Comparison of ENCODE assay signal across 35 cellular contexts in genomic region chr4:96654045-96654444, GRCh38.
"Had no signal": no experiment of that assay in that cellular context is flagged by ENCODE, and none has a peak within 500 bp of the region (broad histone marks: within the 10 kb centered on the region; RNA-seq: fewer than 3 reads in every experiment).

No MANE protein-coding gene starts in this region.

- H3K4me1 ChIP-seq: ascending aorta, breast epithelium, esophagus muscularis mucosa, foreskin keratinocyte, gastrocnemius medialis had no signal

- H3K27me3 ChIP-seq: ascending aorta, breast epithelium, cardiac muscle cell, esophagus muscularis mucosa, foreskin keratinocyte, gastrocnemius medialis had no signal

- H3K27ac ChIP-seq: ascending aorta, breast epithelium, cardiac muscle cell, coronary artery, esophagus muscularis mucosa, foreskin keratinocyte, gastrocnemius medialis, WERI-Rb-1 had no signal

- H3K4me1 Mint-ChIP-seq: activated B cell treated with CpG ODN at 0.5 μM for 24 hours; activated CD8-positive, alpha-beta memory T cell treated with anti-CD3 and anti-CD28 coated beads, Interleukin-2, amount 10 ng/mL, durations not matched to agents 7 days and 5 days; activated naive CD4-positive, alpha-beta T cell treated with anti-CD3 and anti-CD28 coated beads, Interleukin-2, amount 50 U/mL, for 24 hours; activated naive CD8-positive, alpha-beta T cell treated with anti-CD3 and anti-CD28 coated beads, Interleukin-2, amount 10 ng/mL, durations not matched to agents 7 days and 5 days; brain; T-helper 17 cell had no signal

- H3K36me3 ChIP-seq: ascending aorta, breast epithelium, cardiac muscle cell, esophagus muscularis mucosa, gastrocnemius medialis, WERI-Rb-1 had no signal

- H3K9me3 Mint-ChIP-seq: activated naive CD4-positive, alpha-beta T cell treated with anti-CD3 and anti-CD28 coated beads for 36 hours; activated naive CD4-positive, alpha-beta T cell treated with anti-CD3 and anti-CD28 coated beads, Interleukin-2, amount 50 U/mL, for 24 hours; activated naive CD8-positive, alpha-beta T cell treated with anti-CD3 and anti-CD28 coated beads, Interleukin-2, amount 10 ng/mL, durations not matched to agents 7 days and 5 days; activated T-helper 1 cell treated with anti-CD3 and anti-CD28 coated beads, Interleukin-12 subunit alpha, Interleukin-12 subunit beta, Interleukin-2, Interleukin-4 antibody, amounts not matched to agents 30 ng/mL and 10 ng/mL and 1 ng/mL, durations not matched to agents 14 hours and 24 hours and 36 hours; activated T-helper 2 cell treated with anti-CD3 and anti-CD28 coated beads, Interferon-gamma antibody, Interleukin-2, Interleukin-4, amounts not matched to agents 10 μg/mL and 5 μg/mL and 100 μg/mL, durations not matched to agents 14 hours and 24 hours and 36 hours; T-helper 2 cell treated with Interferon-gamma antibody and Interleukin-4, amounts not matched to agents 5 μg/mL and 100 μg/mL, for 36 hours had no signal

- ATAC-seq: activated CD4-positive, CD25-positive, alpha-beta regulatory T cell treated with anti-CD3 and anti-CD28 coated beads, Interleukin-2, amount 50 U/mL, for 24 hours; activated CD8-positive, alpha-beta memory T cell treated with anti-CD3 and anti-CD28 coated beads, Interleukin-2, amount 10 ng/mL, durations not matched to agents 7 days and 5 days; activated CD8-positive, alpha-beta T cell treated with anti-CD3 and anti-CD28 coated beads, Interleukin-2, amount 10 ng/mL, durations not matched to agents 7 days and 5 days; effector memory CD8-positive, alpha-beta T cell; foreskin keratinocyte; gastrocnemius medialis; T-helper 17 cell had no signal

- DNase-seq: activated B cell treated with CpG ODN at 0.5 μM for 24 hours; activated CD4-positive, alpha-beta memory T cell treated with anti-CD3 and anti-CD28 coated beads for 36 hours; activated CD4-positive, alpha-beta T cell treated with anti-CD3 and anti-CD28 coated beads for 48 hours; activated CD8-positive, alpha-beta memory T cell treated with anti-CD3 and anti-CD28 coated beads, Interleukin-2, amount 10 ng/mL, durations not matched to agents 7 days and 5 days; activated CD8-positive, alpha-beta memory T cell treated with anti-CD3 and anti-CD28 coated beads, Interleukin-2, amount 50 U/mL, for 4 hours; activated CD8-positive, alpha-beta T cell treated with anti-CD3 and anti-CD28 coated beads, Interleukin-2, amount 10 ng/mL, durations not matched to agents 7 days and 5 days; activated effector memory CD4-positive, alpha-beta T cell treated with anti-CD3 and anti-CD28 coated beads, Interleukin-2, amount 50 U/mL, for 16 hours; activated naive CD4-positive, alpha-beta T cell treated with anti-CD3 and anti-CD28 coated beads for 36 hours; activated naive CD8-positive, alpha-beta T cell treated with anti-CD3 and anti-CD28 coated beads, Interleukin-2, amount 10 ng/mL, durations not matched to agents 7 days and 5 days; activated T-cell treated with anti-CD3 and anti-CD28 coated beads, Interleukin-2, amount 50 U/mL, for 1 hour; activated T-cell treated with anti-CD3 and anti-CD28 coated beads, Interleukin-2, amount 50 U/mL, for 48 hours; central memory CD4-positive, alpha-beta T cell; cerebellar nuclear complex; effector CD4-positive, alpha-beta T cell; effector memory CD8-positive, alpha-beta T cell; erythroblast; foreskin keratinocyte; gastrocnemius medialis; glutamatergic neuron; T-helper 1 cell; T-helper 17 cell; T1000; WERI-Rb-1 had no signal

- H3K36me3 Mint-ChIP-seq: activated CD4-positive, alpha-beta memory T cell treated with anti-CD3 and anti-CD28 coated beads for 36 hours; activated CD8-positive, alpha-beta memory T cell treated with anti-CD3 and anti-CD28 coated beads, Interleukin-2, amount 10 ng/mL, durations not matched to agents 7 days and 5 days; activated naive CD4-positive, alpha-beta T cell treated with anti-CD3 and anti-CD28 coated beads, Interleukin-2, amount 50 U/mL, for 24 hours; activated naive CD8-positive, alpha-beta T cell treated with anti-CD3 and anti-CD28 coated beads, Interleukin-2, amount 10 ng/mL, durations not matched to agents 7 days and 5 days; brain had no signal

- H3K27ac Mint-ChIP-seq: activated B cell treated with CpG ODN at 0.5 μM for 24 hours; activated CD8-positive, alpha-beta memory T cell treated with anti-CD3 and anti-CD28 coated beads, Interleukin-2, amount 10 ng/mL, durations not matched to agents 7 days and 5 days; activated CD8-positive, alpha-beta T cell treated with anti-CD3 and anti-CD28 coated beads, Interleukin-2, amount 10 ng/mL, durations not matched to agents 7 days and 5 days; activated naive CD4-positive, alpha-beta T cell treated with anti-CD3 and anti-CD28 coated beads for 36 hours; activated naive CD4-positive, alpha-beta T cell treated with anti-CD3 and anti-CD28 coated beads, Interleukin-2, amount 50 U/mL, for 24 hours; activated naive CD8-positive, alpha-beta T cell treated with anti-CD3 and anti-CD28 coated beads, Interleukin-2, amount 10 ng/mL, durations not matched to agents 7 days and 5 days; activated T-helper 1 cell treated with anti-CD3 and anti-CD28 coated beads, Interleukin-12 subunit alpha, Interleukin-12 subunit beta, Interleukin-2, Interleukin-4 antibody, amounts not matched to agents 30 ng/mL and 10 ng/mL and 1 ng/mL, durations not matched to agents 14 hours and 24 hours and 36 hours; activated T-helper 2 cell treated with anti-CD3 and anti-CD28 coated beads, Interferon-gamma antibody, Interleukin-2, Interleukin-4, amounts not matched to agents 10 μg/mL and 5 μg/mL and 100 μg/mL, durations not matched to agents 14 hours and 24 hours and 36 hours; brain; dendritic cell treated with granulocyte-macrophage colony-stimulating factor and Interleukin-4, amounts not matched to agents 40 ng/mL and 50 ng/mL, for 4 days; effector memory CD8-positive, alpha-beta T cell; T-helper 17 cell; T-helper 2 cell treated with Interferon-gamma antibody and Interleukin-4, amounts not matched to agents 5 μg/mL and 100 μg/mL, for 36 hours had no signal

- H3K4me3 ChIP-seq: ascending aorta, breast epithelium, cardiac muscle cell, coronary artery, esophagus muscularis mucosa, gastrocnemius medialis had no signal

- H3K27me3 Mint-ChIP-seq: activated B cell treated with CpG ODN at 0.5 μM for 24 hours; activated CD4-positive, alpha-beta memory T cell treated with anti-CD3 and anti-CD28 coated beads for 36 hours; activated CD8-positive, alpha-beta memory T cell treated with anti-CD3 and anti-CD28 coated beads, Interleukin-2, amount 10 ng/mL, durations not matched to agents 7 days and 5 days; activated naive CD4-positive, alpha-beta T cell treated with anti-CD3 and anti-CD28 coated beads, Interleukin-2, amount 50 U/mL, for 24 hours; activated naive CD8-positive, alpha-beta T cell treated with anti-CD3 and anti-CD28 coated beads, Interleukin-2, amount 10 ng/mL, durations not matched to agents 7 days and 5 days; brain; dendritic cell treated with granulocyte-macrophage colony-stimulating factor and Interleukin-4, amounts not matched to agents 40 ng/mL and 50 ng/mL, for 4 days; effector memory CD8-positive, alpha-beta T cell; T-helper 17 cell had no signal

- H3K9me3 ChIP-seq: ascending aorta, esophagus muscularis mucosa, gastrocnemius medialis had no signal

- H3K4me3 Mint-ChIP-seq: activated B cell treated with CpG ODN at 0.5 μM for 24 hours; activated CD4-positive, alpha-beta memory T cell treated with anti-CD3 and anti-CD28 coated beads for 36 hours; activated CD8-positive, alpha-beta memory T cell treated with anti-CD3 and anti-CD28 coated beads, Interleukin-2, amount 10 ng/mL, durations not matched to agents 7 days and 5 days; activated CD8-positive, alpha-beta T cell treated with anti-CD3 and anti-CD28 coated beads, Interleukin-2, amount 10 ng/mL, durations not matched to agents 7 days and 5 days; activated naive CD4-positive, alpha-beta T cell treated with anti-CD3 and anti-CD28 coated beads for 36 hours; activated naive CD4-positive, alpha-beta T cell treated with anti-CD3 and anti-CD28 coated beads, Interleukin-2, amount 50 U/mL, for 24 hours; activated naive CD8-positive, alpha-beta T cell treated with anti-CD3 and anti-CD28 coated beads, Interleukin-2, amount 10 ng/mL, durations not matched to agents 7 days and 5 days; activated T-helper 1 cell treated with anti-CD3 and anti-CD28 coated beads, Interleukin-12 subunit alpha, Interleukin-12 subunit beta, Interleukin-2, Interleukin-4 antibody, amounts not matched to agents 30 ng/mL and 10 ng/mL and 1 ng/mL, durations not matched to agents 14 hours and 24 hours and 36 hours; brain; dendritic cell treated with granulocyte-macrophage colony-stimulating factor and Interleukin-4, amounts not matched to agents 40 ng/mL and 50 ng/mL, for 4 days; effector memory CD8-positive, alpha-beta T cell; T-helper 17 cell; T-helper 2 cell treated with Interferon-gamma antibody and Interleukin-4, amounts not matched to agents 5 μg/mL and 100 μg/mL, for 36 hours had no signal
